Comparison of ENCODE assay signal across 22 cellular contexts in genomic region chr10:1130995-1131790, GRCh38.
"Had no signal": no experiment of that assay in that cellular context is flagged by ENCODE, and none has a peak within 500 bp of the region (broad histone marks: within the 10 kb centered on the region; RNA-seq: fewer than 3 reads in every experiment).

No MANE protein-coding gene starts in this region.

- H3K4me3 Mint-ChIP-seq: activated CD4-positive, alpha-beta T cell treated with anti-CD3 and anti-CD28 coated beads, Interleukin-2, amount 10 ng/mL, durations not matched to agents 24 days and 14 days; naive thymus-derived CD4-positive, alpha-beta T cell; stimulated activated memory B cell treated with anti-CD40 and anti-IgM and Interleukin-4, amounts not matched to agents 10 μg/mL and 1 μg/mL and 100 μg/mL, for 72 hours; T-helper 17 cell had no signal

- ATAC-seq: activated CD4-positive, CD25-positive, alpha-beta regulatory T cell treated with anti-CD3 and anti-CD28 coated beads, Interleukin-2, amount 50 U/mL, for 24 hours; left lung; naive thymus-derived CD4-positive, alpha-beta T cell; sciatic nerve; stimulated activated memory B cell treated with anti-CD40 and anti-IgM and Interleukin-4, amounts not matched to agents 10 μg/mL and 1 μg/mL and 100 μg/mL, for 72 hours; T-helper 17 cell had no signal

- H3K4me1 Mint-ChIP-seq: stimulated activated memory B cell treated with anti-CD40 and anti-IgM and Interleukin-4, amounts not matched to agents 10 μg/mL and 1 μg/mL and 100 μg/mL, for 72 hours had no signal

- H3K27me3 ChIP-seq: ascending aorta, brain microvascular endothelial cell, left lung, stomach, suprapubic skin, tibial nerve had no signal

- H3K9me3 Mint-ChIP-seq: activated CD4-positive, alpha-beta T cell treated with anti-CD3 and anti-CD28 coated beads, Interleukin-2, amount 10 ng/mL, durations not matched to agents 24 days and 14 days; stimulated activated memory B cell treated with anti-CD40 and anti-IgM and Interleukin-4, amounts not matched to agents 10 μg/mL and 1 μg/mL and 100 μg/mL, for 72 hours had no signal

- H3K9me3 ChIP-seq: ascending aorta, left lung, stomach, suprapubic skin, tibial nerve had no signal

- DNase-seq: activated CD4-positive, alpha-beta T cell treated with anti-CD3 and anti-CD28 coated beads, Interleukin-2, amount 10 ng/mL, durations not matched to agents 24 days and 14 days; activated gamma-delta T cell; activated naive CD4-positive, alpha-beta T cell treated with anti-CD3 and anti-CD28 coated beads, Interleukin-2, amount 50 U/mL, for 16 hours; activated T-cell treated with anti-CD3 and anti-CD28 coated beads for 4 hours; brain microvascular endothelial cell; caudate nucleus; dermis blood vessel endothelial cell; effector CD8-positive, alpha-beta T cell; foreskin melanocyte; left lung; small intestine; stimulated activated CD4-positive, alpha-beta T cell treated with anti-CD3 and anti-CD28 coated beads, Interleukin-2, amount 100 ng/mL, for 24 hours; stomach; T-helper 17 cell had no signal

- H3K27ac Mint-ChIP-seq: activated CD4-positive, alpha-beta T cell treated with anti-CD3 and anti-CD28 coated beads, Interleukin-2, amount 10 ng/mL, durations not matched to agents 24 days and 14 days; stimulated activated memory B cell treated with anti-CD40 and anti-IgM and Interleukin-4, amounts not matched to agents 10 μg/mL and 1 μg/mL and 100 μg/mL, for 72 hours; T-helper 17 cell had no signal

- H3K4me3 ChIP-seq: ascending aorta, left lung, lung, stomach, suprapubic skin, tibial nerve had no signal

- H3K4me1 ChIP-seq: ascending aorta, left lung, stomach, suprapubic skin, tibial nerve had no signal

- H3K27me3 Mint-ChIP-seq: activated CD4-positive, alpha-beta T cell treated with anti-CD3 and anti-CD28 coated beads, Interleukin-2, amount 10 ng/mL, durations not matched to agents 24 days and 14 days; naive thymus-derived CD4-positive, alpha-beta T cell; stimulated activated memory B cell treated with anti-CD40 and anti-IgM and Interleukin-4, amounts not matched to agents 10 μg/mL and 1 μg/mL and 100 μg/mL, for 72 hours; T-helper 17 cell had no signal

- H3K27ac ChIP-seq: ascending aorta, brain microvascular endothelial cell, left lung, stomach, suprapubic skin, tibial nerve had no signal
